ENCODE assay signal across 3 cellular contexts in genomic region chr17:19505561-19505960, GRCh38. TPM values are rescaled to one million over a fixed set of nuclear protein-coding genes. Genes with fewer than 3 reads are reported as not detected.
"Had no signal": no experiment of that assay in that cellular context is flagged by ENCODE, and none has a peak within 500 bp of the region (broad histone marks: within the 10 kb centered on the region; RNA-seq: fewer than 3 reads in every experiment).

No MANE protein-coding gene starts in this region.

RNA-seq across cellular contexts. Expression of gene SLC47A1, which starts 28.1 kb away (rescaled TPM):
- total RNA-seq: activated naive CD8-positive, alpha-beta T cell treated with anti-CD3 and anti-CD28 coated beads, Interleukin-2, amount 10 ng/mL, durations not matched to agents 7 days and 5 days had no signal
- polyA plus RNA-seq: neural cell, smooth muscle cell had no signal
